7 cellular contexts compared by ENCODE assay signal in the genomic region with DNA sequence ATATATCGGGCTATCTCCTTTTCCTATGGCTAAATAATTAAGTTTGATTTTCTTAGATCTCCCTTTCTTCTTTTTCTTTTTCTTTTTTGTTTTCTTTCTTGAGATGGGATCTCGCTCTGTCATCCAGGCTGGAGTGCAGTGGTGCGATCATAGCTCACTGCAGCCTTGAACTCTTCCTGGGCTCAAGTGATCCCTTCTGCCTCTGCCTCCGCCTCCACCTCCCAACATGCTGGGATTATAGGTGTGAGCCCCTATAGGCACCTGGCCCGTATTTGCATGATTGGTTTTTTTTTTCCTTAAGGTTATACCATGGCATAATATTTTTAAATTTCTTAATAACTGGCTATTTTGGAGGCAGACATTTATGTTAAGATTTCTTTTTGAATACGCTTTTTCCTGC.
"Had no signal": no experiment of that assay in that cellular context is flagged by ENCODE, and none has a peak within 500 bp of the region (broad histone marks: within the 10 kb centered on the region; RNA-seq: fewer than 3 reads in every experiment).

No MANE protein-coding gene starts in this region.

- H3K9ac ChIP-seq: GM23248 had no signal

- H3K9me3 ChIP-seq: HAP-1 had no signal

- ATAC-seq: HCT116 had no signal

- H3K4me3 ChIP-seq: GM23248, HAP-1 had no signal

- H3K4me3 Mint-ChIP-seq: HFFc6, IgD-negative memory B cell had no signal

- H3K27me3 Mint-ChIP-seq: IgD-negative memory B cell had no signal

- DNase-seq: GM23248, HFFc6, KBM-7 had no signal

- H2AFZ ChIP-seq: GM23248 had no signal

- H3K27ac ChIP-seq: GM23248, HL-60 had no signal

- H3K27ac Mint-ChIP-seq: HFFc6 had no signal

- H3K9me3 Mint-ChIP-seq: HFFc6, IgD-negative memory B cell had no signal
